8 cellular contexts compared by ENCODE assay signal in genomic region chr17:48647103-48647963, GRCh38. TPM values are rescaled to one million over a fixed set of nuclear protein-coding genes. Genes with fewer than 3 reads are reported as not detected.
DNase-seq lines count a peak whose midpoint lies in the region; ATAC-seq and TF ChIP-seq lines count a peak whose summit lies in the region.

No MANE protein-coding gene starts in this region.

- no peak for TF ChIP-seq CTCF in MCF 10A (IDR thresholded peaks at IDR 0.05; ENCODE audit: unreplicated experiment)
- TF ChIP-seq CTCF in WTC11 (IDR thresholded peaks at IDR 0.05), result no peak
- no peak for TF ChIP-seq CTCF in kidney epithelial cell (IDR thresholded peaks at IDR 0.05; ENCODE audit: insufficient read depth, low read length, poor library complexity, severe bottlenecking)
- no peak for TF ChIP-seq CTCF in tibial artery (IDR thresholded peaks at IDR 0.05)

- POLR2A ChIA-PET in MCF 10A (lab: Yijun Ruan, JAX) (interaction anchor here (0.6 kb wide), 1 partner anchor 29 kb away, joined by 3 read pairs; no protein-coding TSS in a partner anchor), WTC11 (lab: Charles Lee) (no interaction called here)

- ATAC-seq in WTC11, result peak; percentile 56
- no peak for ATAC-seq in GM19463 (IDR thresholded peaks at IDR 0.05; ENCODE audit: unreplicated experiment)
- ATAC-seq in HG03457 (IDR thresholded peaks at IDR 0.05; ENCODE audit: unreplicated experiment), result no peak

- no peak overlapping the region for H3K27ac ChIP-seq in tibial artery

- H3K4me1 Mint-ChIP-seq in MCF 10A (ENCODE audit: insufficient read depth, unreplicated experiment) (peaks cover 6% of the 10 kb centered on the region), WTC11 (peaks cover 24% of the 10 kb centered on the region)

- in situ Hi-C loops in T47D (cut with HindIII; ENCODE audit: low pct_unique_long_range_greater_than_20kb, low sequenced_read_pairs), result no loop called here

- no peak overlapping the region for H3K4me3 Mint-ChIP-seq in MCF 10A (ENCODE audit: unreplicated experiment)
- H3K4me3 Mint-ChIP-seq in WTC11, result peak overlapping the region; percentile 64

- peaks cover 1% of the 10 kb centered on the region for H3K36me3 ChIP-seq in kidney epithelial cell (ENCODE audit: control insufficient read depth, insufficient read depth, low read length)
- no peaks in the 10 kb centered on the region for H3K36me3 ChIP-seq in tibial artery

- peaks cover 78% of the 10 kb centered on the region for H3K27me3 Mint-ChIP-seq in MCF 10A (ENCODE audit: insufficient read depth, unreplicated experiment)
- H3K27me3 Mint-ChIP-seq in WTC11 (ENCODE audit: low read depth), result peaks cover 98% of the 10 kb centered on the region

- CTCF ChIA-PET in MCF 10A (lab: Yijun Ruan, JAX) (interaction anchor here (0.6 to 0.8 kb wide), 5 partner anchors 15 to 390 kb away, joined by 3 to 4 read pairs (median 3); no protein-coding TSS in a partner anchor), WTC11 (lab: Charles Lee) (interaction anchor here (0.7 to 2.1 kb wide), 6 partner anchors 11 to 232 kb away, joined by 4 to 9 read pairs (median 5); partner anchors contain the start of gene HOXB13)

- H3K4me1 ChIP-seq in tibial artery, result peaks cover 0 to 20% (median 14%) of the 10 kb centered on the region in 4 donors

- H3K27me3 ChIP-seq in kidney epithelial cell (ENCODE audit: control insufficient read depth, insufficient read depth, low read length) (no peaks in the 10 kb centered on the region), tibial artery (peaks cover 0 to 88% of the 10 kb centered on the region in 2 donors)

- H3K9me3 Mint-ChIP-seq in MCF 10A (ENCODE audit: unreplicated experiment), result no peaks in the 10 kb centered on the region
- no peaks in the 10 kb centered on the region for H3K9me3 Mint-ChIP-seq in WTC11

- intact Hi-C loops in MCF 10A (cut with micrococcal nuclease) (no loop called here), tibial artery (cut with DNase I; ENCODE audit: low total_unique reads) (no loop called here)

- no peak overlapping the region for H3K27ac Mint-ChIP-seq in MCF 10A (ENCODE audit: low read depth, unreplicated experiment)
- H3K27ac Mint-ChIP-seq in WTC11, result no peak overlapping the region

- DNase-seq in T47D (ENCODE audit: low read depth in 1 of 2, low spot score in 1 of 2), result peak; percentile 36 to 80
- DNase-seq in MCF 10A (ENCODE audit: unreplicated experiment), result no peak
- DNase-seq in WTC11 (ENCODE audit: low spot score), result peak; percentile 73
- no peak for DNase-seq in kidney epithelial cell (ENCODE audit: low read depth)
- no peak for DNase-seq in tibial artery
- DNase-seq in NCI-H2081 treated with DMSO at 0.1 percent for 48 hours (lab: John Stamatoyannopoulos, UW), result no peak

- H3K36me3 Mint-ChIP-seq in MCF 10A (ENCODE audit: insufficient read depth, unreplicated experiment) (no peaks in the 10 kb centered on the region), WTC11 (no peaks in the 10 kb centered on the region)

- BruUV-seq in MCF 10A (replicated peaks; lab: Mats Ljungman, UMichigan), result no TSS peak

- no peaks in the 10 kb centered on the region for H3K9me3 ChIP-seq in tibial artery

- H3K4me3 ChIP-seq in kidney epithelial cell (ENCODE audit: low read depth, low read length), result peak overlapping the region; percentile 74
- peak overlapping the region; percentile 19 to 43 for H3K4me3 ChIP-seq in tibial artery

TF ChIP-seq in WTC11, 78 proteins besides CTCF, POLR2A, EP300 and RAD21:
- TF ChIP-seq KAT7 (CRISPR knock-in tag; IDR thresholded peaks at IDR 0.05; ENCODE audit: borderline replicate concordance) (no peak), ZNF512 (CRISPR knock-in tag; IDR thresholded peaks at IDR 0.05; ENCODE audit: borderline replicate concordance) (0 out of 2 replicates have a peak, but pooled peaks have one; percentile 35), NFATC4 (CRISPR knock-in tag; IDR thresholded peaks at IDR 0.05) (no peak), JAZF1 (CRISPR knock-in tag; IDR thresholded peaks at IDR 0.05) (no peak), HMGXB4 (CRISPR knock-in tag; IDR thresholded peaks at IDR 0.05) (no peak), ZSCAN18 (CRISPR knock-in tag; IDR thresholded peaks at IDR 0.05) (no peak), ESRRA (CRISPR knock-in tag; IDR thresholded peaks at IDR 0.05; ENCODE audit: borderline replicate concordance) (peak; percentile 55; the same call in 1 of the 2 replicates), ELF4 (CRISPR knock-in tag; IDR thresholded peaks at IDR 0.05; ENCODE audit: low read depth) (no peak), TEAD1 (CRISPR knock-in tag; IDR thresholded peaks at IDR 0.05) (no peak), SMAD4 (CRISPR knock-in tag; IDR thresholded peaks at IDR 0.05) (no peak), NR3C1 (CRISPR knock-in tag; conservative IDR thresholded peaks at IDR 0.05; ENCODE audit: low read depth) (no peak), TP53 (CRISPR knock-in tag; IDR thresholded peaks at IDR 0.05) (no peak), CBFB (CRISPR knock-in tag; IDR thresholded peaks at IDR 0.05; ENCODE audit: low read depth) (no peak)
- TF ChIP-seq, protein P1, sequence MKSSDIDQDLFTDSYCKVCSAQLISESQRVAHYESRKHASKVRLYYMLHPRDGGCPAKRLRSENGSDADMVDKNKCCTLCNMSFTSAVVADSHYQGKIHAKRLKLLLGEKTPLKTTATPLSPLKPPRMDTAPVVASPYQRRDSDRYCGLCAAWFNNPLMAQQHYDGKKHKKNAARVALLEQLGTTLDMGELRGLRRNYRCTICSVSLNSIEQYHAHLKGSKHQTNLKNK (CRISPR knock-in tag; IDR thresholded peaks at IDR 0.05), result no peak
TF ChIP-seq in WTC11: peak in this region for 2.

RNA-seq across cellular contexts. Expression of gene HOXB9, which starts 21.2 kb away (rescaled TPM):
- total RNA-seq in MCF 10A (2022) (1.4 and 2.5 TPM in 2 replicates), WTC11 (2021) (0.09 to 0.24 TPM (median 0.09 TPM) in 3 replicates), kidney epithelial cell (70.1 and 77.0 TPM in 2 replicates)

RNA-seq across cellular contexts. Expression of gene HOXB8, which starts 32.2 kb away (rescaled TPM):
- total RNA-seq in MCF 10A (2022) (not detected in 2 replicates), WTC11 (2021) (not detected in 3 replicates), kidney epithelial cell (7.2 and 7.5 TPM in 2 replicates)

RNA-seq across cellular contexts. Expression of gene HOXB7, which starts 36.5 kb away (rescaled TPM):
- total RNA-seq in MCF 10A (2022) (not detected in 2 replicates), WTC11 (2021) (0.14 TPM in 1 of 3 replicates, not detected in the others), kidney epithelial cell (26.3 and 27.2 TPM in 2 replicates)

RNA-seq across cellular contexts. Expression of gene HOXB6, which starts 42.5 kb away (rescaled TPM):
- total RNA-seq in MCF 10A (2022) (0.37 TPM in 1 of 2 replicates, not detected in the other), WTC11 (2021) (0.11 TPM in 1 of 3 replicates, not detected in the others), kidney epithelial cell (29.8 and 30.7 TPM in 2 replicates)

RNA-seq across cellular contexts. Expression of gene HOXB5, which starts 53.8 kb away (rescaled TPM):
- not detected in 2 replicates for total RNA-seq in MCF 10A (2022)
- total RNA-seq in WTC11 (2021), result not detected in 3 replicates
- 3.6 and 3.8 TPM in 2 replicates for total RNA-seq in kidney epithelial cell

Comparison
In these comparisons a context has a peak if more than half of its experiments do, and no peak if none do; other contexts are left out.
1. DNase-seq: peak in T47D (2 of 2) and WTC11 (single experiment); none in MCF 10A (single experiment), kidney epithelial cell (single experiment), tibial artery (0 of 2) and NCI-H2081 treated with DMSO at 0.1 percent for 48 hours (single experiment).
2. RNA of gene HOXB9, which starts 21.2 kb away (total RNA-seq): 70.1 to 77.0 TPM in kidney epithelial cell; 1.4 to 2.5 TPM in MCF 10A and 0.09 to 0.24 TPM in WTC11; every median in the first group is over 10 times any median in the second.
3. RNA of gene HOXB7, which starts 36.5 kb away (total RNA-seq): 26.3 to 27.2 TPM in kidney epithelial cell; not detected in MCF 10A and 0.14 TPM in WTC11; every median in the first group is over 10 times any median in the second.